In genomic region chr12:124857921-124858461, GRCh38 we compare ENCODE assay signal across 26 cellular contexts.
"Had no signal": no experiment of that assay in that cellular context is flagged by ENCODE, and none has a peak within 500 bp of the region (broad histone marks: within the 10 kb centered on the region; RNA-seq: fewer than 3 reads in every experiment).

No MANE protein-coding gene starts in this region.

- H3K79me2 ChIP-seq: parathyroid adenoma had no signal

- ATAC-seq: activated CD4-positive, CD25-positive, alpha-beta regulatory T cell treated with anti-CD3 and anti-CD28 coated beads, Interleukin-2, amount 50 U/mL, for 24 hours; heart right ventricle; psoas muscle had no signal

- H3K27ac Mint-ChIP-seq: activated naive CD4-positive, alpha-beta T cell treated with anti-CD3 and anti-CD28 coated beads for 36 hours; activated naive CD8-positive, alpha-beta T cell treated with anti-CD3 and anti-CD28 coated beads for 36 hours; endodermal cell; mesothelial cell of epicardium; type B pancreatic cell had no signal

- H3K9me3 Mint-ChIP-seq: activated naive CD4-positive, alpha-beta T cell treated with anti-CD3 and anti-CD28 coated beads for 36 hours; activated naive CD8-positive, alpha-beta T cell treated with anti-CD3 and anti-CD28 coated beads for 36 hours; endodermal cell; mesothelial cell of epicardium; naive B cell; type B pancreatic cell had no signal

- H3K27me3 ChIP-seq: esophagus squamous epithelium, heart right ventricle, uterus had no signal

- H2AFZ ChIP-seq: parathyroid adenoma had no signal

- H3K27me3 Mint-ChIP-seq: activated naive CD8-positive, alpha-beta T cell treated with anti-CD3 and anti-CD28 coated beads for 36 hours; naive B cell had no signal

- H3K36me3 Mint-ChIP-seq: mesothelial cell of epicardium, type B pancreatic cell had no signal

- H3K36me3 ChIP-seq: thoracic aorta, uterus had no signal

- H3K9me3 ChIP-seq: esophagus squamous epithelium, heart right ventricle, psoas muscle, thoracic aorta, uterus had no signal

- H3K4me3 Mint-ChIP-seq: activated naive CD4-positive, alpha-beta T cell treated with anti-CD3 and anti-CD28 coated beads for 36 hours; activated naive CD8-positive, alpha-beta T cell treated with anti-CD3 and anti-CD28 coated beads for 36 hours; endodermal cell; mesothelial cell of epicardium; type B pancreatic cell had no signal

- DNase-seq: activated CD4-positive, alpha-beta T cell treated with anti-CD3 and anti-CD28 coated beads for 48 hours; activated CD4-positive, alpha-beta T cell treated with anti-CD3 and anti-CD28 coated beads, Interleukin-2, amount 50 U/mL, for 48 hours; activated CD8-positive, alpha-beta memory T cell treated with anti-CD3 and anti-CD28 coated beads for 24 hours; activated effector memory CD4-positive, alpha-beta T cell treated with anti-CD3 and anti-CD28 coated beads, Interleukin-2, amount 50 U/mL, for 16 hours; activated naive CD4-positive, alpha-beta T cell treated with anti-CD3 and anti-CD28 coated beads for 36 hours; activated naive CD8-positive, alpha-beta T cell treated with anti-CD3 and anti-CD28 coated beads for 36 hours; caudate nucleus; cortex of kidney; endodermal cell; esophagus squamous epithelium; foreskin melanocyte; heart right ventricle; naive B cell; nucleus accumbens; psoas muscle; stimulated activated CD4-positive, alpha-beta T cell treated with anti-CD3 and anti-CD28 coated beads, Interleukin-15, amount 100 ng/mL, for 24 hours; stimulated activated CD4-positive, alpha-beta T cell treated with anti-CD3 and anti-CD28 coated beads, Interleukin-2, amount 100 ng/mL, for 24 hours; stimulated activated naive CD4-positive, alpha-beta T cell; uterus had no signal

- H3K9ac ChIP-seq: parathyroid adenoma had no signal

- H3K27ac ChIP-seq: esophagus squamous epithelium, heart right ventricle, parathyroid adenoma, psoas muscle, thoracic aorta, uterus, VCaP had no signal

- H3K4me3 ChIP-seq: esophagus squamous epithelium, heart right ventricle, psoas muscle, thoracic aorta, uterus had no signal

- FAIRE-seq: TTC549 had no signal
